In genomic region chr20:16419138-16419715, GRCh38 we compare ENCODE assay signal across 12 cellular contexts.
"Had no signal": no experiment of that assay in that cellular context is flagged by ENCODE, and none has a peak within 500 bp of the region (broad histone marks: within the 10 kb centered on the region; RNA-seq: fewer than 3 reads in every experiment).

No MANE protein-coding gene starts in this region.

- H3K27ac ChIP-seq: ascending aorta, hepatocyte, neural progenitor cell, sigmoid colon, stomach, thoracic aorta, upper lobe of right lung, VCaP had no signal

- H3K4me3 ChIP-seq: ascending aorta, hepatocyte, neural progenitor cell, sigmoid colon, stomach, thoracic aorta, upper lobe of right lung had no signal

- DNase-seq: activated CD4-positive, alpha-beta T cell treated with anti-CD3 and anti-CD28 coated beads, Interleukin-2, amount 50 U/mL, for 48 hours; activated naive CD4-positive, alpha-beta T cell treated with anti-CD3 and anti-CD28 coated beads, Interleukin-2, amount 10 ng/mL, durations not matched to agents 7 days and 5 days; erythroblast; sigmoid colon; stimulated activated CD4-positive, alpha-beta T cell treated with anti-CD3 and anti-CD28 coated beads, Interleukin-1b, Interleukin-23, amount 100 ng/mL, for 48 hours; stomach; upper lobe of right lung had no signal

- H3K4me1 ChIP-seq: ascending aorta, neural progenitor cell, sigmoid colon, stomach, upper lobe of right lung had no signal

- H3K36me3 ChIP-seq: neural progenitor cell, upper lobe of right lung had no signal

- ATAC-seq: upper lobe of right lung had no signal

- H3K27me3 ChIP-seq: ascending aorta, hepatocyte, neural progenitor cell, sigmoid colon, stomach, upper lobe of right lung had no signal

- H3K9me3 ChIP-seq: sigmoid colon, stomach, thoracic aorta, upper lobe of right lung had no signal
